8 cellular contexts compared by ENCODE assay signal in the genomic region with DNA sequence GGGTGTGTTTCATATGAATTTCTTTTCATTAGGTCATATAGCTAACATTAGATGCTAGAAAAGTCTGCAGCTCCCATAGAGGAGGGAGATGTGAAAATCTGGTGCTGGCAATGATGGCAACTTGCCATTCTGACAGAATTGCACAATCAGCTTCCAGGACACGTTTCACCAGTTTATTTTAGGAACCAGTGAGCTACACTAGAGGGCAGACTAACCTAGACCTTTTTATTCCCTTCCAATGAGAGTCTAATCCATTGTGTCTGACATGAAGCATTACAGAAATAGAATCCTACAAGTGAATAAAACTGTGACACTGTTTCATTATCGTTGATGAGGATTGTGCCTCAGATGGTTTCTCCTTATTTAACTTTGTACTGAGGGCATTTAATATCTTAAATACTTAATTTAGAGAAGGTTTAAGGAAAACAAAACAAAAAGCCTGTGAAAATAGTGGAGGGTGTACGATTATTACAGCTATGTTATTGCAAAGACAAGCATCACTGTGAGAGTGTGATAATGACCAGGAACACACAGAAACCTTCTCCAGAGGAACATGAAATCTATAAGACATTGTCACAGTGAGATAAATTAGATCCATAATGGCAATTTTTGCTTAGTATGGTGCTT.
DNase-seq lines count a peak whose midpoint lies in the region; ATAC-seq lines count a peak whose summit lies in the region.

No MANE protein-coding gene starts in this region.

- ATAC-seq in GM19468 (IDR thresholded peaks at IDR 0.05; ENCODE audit: extremely low read depth, unreplicated experiment), result peak; percentile 75
- peak; percentile 99 for ATAC-seq in left ventricle myocardium superior

- intact Hi-C loops in left ventricle myocardium superior (cut with micrococcal nuclease), result loop anchor here (10.0 kb wide), 2 partner anchors 153 to 923 kb away; no protein-coding TSS in a partner anchor

- peak; percentile 77 for DNase-seq in Daoy (ENCODE audit: low read depth)
- DNase-seq in HPDE6-E6E7 (ENCODE audit: extremely low spot score), result peak; percentile 50
- DNase-seq in NCI-H82 treated with DMSO at 0.1 percent for 48 hours (lab: John Stamatoyannopoulos, UW; ENCODE audit: unreplicated experiment), result peak; percentile 23
- peak in 52 of 58 donors; percentile 2 to 91 (median 38) for DNase-seq in anterior cingulate cortex (lab: John Stamatoyannopoulos, UW)
- DNase-seq in left ventricle myocardium superior, result peak; percentile 41
- DNase-seq in retina, result peak; percentile 67
- DNase-seq in NK-92 treated with Interleukin-12 subunit alpha and Interleukin-12 subunit beta, amount 100 ng/mL, for 24 hours (lab: John Stamatoyannopoulos, UW), result no peak
